Comparison of ENCODE assay signal across 1 cellular context in genomic region chr13:28355822-28356371, GRCh38.
TF ChIP-seq lines count a peak whose summit lies in the region.

No MANE protein-coding gene starts in this region.

TF ChIP-seq in SK-N-SH treated with all-trans-retinoic acid at 6 μM for 48 hours, 23 proteins besides CTCF, POLR2A, EP300 and RAD21 (continued from another document):
- TF ChIP-seq TSHZ2 (CRISPR knock-in tag; IDR thresholded peaks at IDR 0.05) (no peak), ZC3H10 (CRISPR knock-in tag; IDR thresholded peaks at IDR 0.05) (no peak), CSDC2 (CRISPR knock-in tag; IDR thresholded peaks at IDR 0.05) (no peak), PPARA (CRISPR knock-in tag; IDR thresholded peaks at IDR 0.05; ENCODE audit: borderline replicate concordance) (no peak), ESRRG (CRISPR knock-in tag; IDR thresholded peaks at IDR 0.05) (no peak)
